In genomic region chr7:30315589-30315988, GRCh38 we compare ENCODE assay signal across 22 cellular contexts. TPM values are rescaled to one million over a fixed set of nuclear protein-coding genes. Genes with fewer than 3 reads are reported as not detected.
DNase-seq lines count a peak whose midpoint lies in the region; ATAC-seq and TF ChIP-seq lines count a peak whose summit lies in the region.
"Had no signal": no experiment of that assay in that cellular context is flagged by ENCODE, and none has a peak within 500 bp of the region (broad histone marks: within the 10 kb centered on the region; RNA-seq: fewer than 3 reads in every experiment).

No MANE protein-coding gene starts in this region.

- H2AFZ ChIP-seq in PC-3 (ENCODE audit: low read length) (no peak overlapping the region), neural progenitor cell (replicated peaks) (no peak overlapping the region)
- H2AFZ ChIP-seq: GM23338, PC-9 had no signal

- peak overlapping the region; percentile 36 for H3K4me3 Mint-ChIP-seq in activated naive CD4-positive, alpha-beta T cell treated with anti-CD3 and anti-CD28 coated beads, Interleukin-2, amount 50 U/mL, for 24 hours
- H3K4me3 Mint-ChIP-seq in neural progenitor cell = no peak overlapping the region
- H3K4me3 Mint-ChIP-seq: GM23338 had no signal

- H3K27me3 ChIP-seq in PC-3 (ENCODE audit: low read length) = no peaks in the 10 kb centered on the region
- H3K27me3 ChIP-seq in lower lobe of right lung (ENCODE audit: low read depth) = no peaks in the 10 kb centered on the region
- no peaks in the 10 kb centered on the region for H3K27me3 ChIP-seq in neural progenitor cell

- TF ChIP-seq CTCF in PC-3 (conservative IDR thresholded peaks at IDR 0.05; ENCODE audit: low read depth, low read length) = no peak
- no peak for TF ChIP-seq CTCF in lower lobe of right lung (IDR thresholded peaks at IDR 0.05)
- TF ChIP-seq CTCF in neural progenitor cell (IDR thresholded peaks at IDR 0.05) = no peak

- H3K4me1 ChIP-seq in PC-3 (ENCODE audit: insufficient read depth, low read length) (peaks cover 44% of the 10 kb centered on the region), lower lobe of right lung (peaks cover 11% of the 10 kb centered on the region), neural progenitor cell (peaks cover 21% of the 10 kb centered on the region)

- no peaks in the 10 kb centered on the region for H3K27me3 Mint-ChIP-seq in activated naive CD4-positive, alpha-beta T cell treated with anti-CD3 and anti-CD28 coated beads, Interleukin-2, amount 50 U/mL, for 24 hours
- H3K27me3 Mint-ChIP-seq in neural progenitor cell (ENCODE audit: insufficient read depth, low read depth) = peaks cover 2% of the 10 kb centered on the region

- H3K36me3 ChIP-seq in PC-3 (ENCODE audit: low read depth, low read length) = no peaks in the 10 kb centered on the region
- no peaks in the 10 kb centered on the region for H3K36me3 ChIP-seq in lower lobe of right lung
- H3K36me3 ChIP-seq in neural progenitor cell = no peaks in the 10 kb centered on the region
- H3K36me3 ChIP-seq: HAP-1 had no signal

- H3K27ac Mint-ChIP-seq in activated naive CD4-positive, alpha-beta T cell treated with anti-CD3 and anti-CD28 coated beads, Interleukin-2, amount 50 U/mL, for 24 hours = no peak overlapping the region
- H3K27ac Mint-ChIP-seq in activated naive CD4-positive, alpha-beta T cell treated with anti-CD3 and anti-CD28 coated beads, Interleukin-2, amount 50 U/mL, for 72 hours = no peak overlapping the region
- H3K27ac Mint-ChIP-seq in neural progenitor cell = no peak overlapping the region
- H3K27ac Mint-ChIP-seq: GM23338 had no signal

- peaks cover 80% of the 10 kb centered on the region for H3K4me1 Mint-ChIP-seq in activated naive CD4-positive, alpha-beta T cell treated with anti-CD3 and anti-CD28 coated beads, Interleukin-2, amount 50 U/mL, for 24 hours
- peaks cover 7% of the 10 kb centered on the region for H3K4me1 Mint-ChIP-seq in neural progenitor cell

- H3F3A ChIP-seq in PC-3 (ENCODE audit: low read length, unreplicated experiment) (no peaks in the 10 kb centered on the region), neural progenitor cell (ENCODE audit: low read depth) (no peaks in the 10 kb centered on the region)

- H3K4me3 ChIP-seq in PC-3 (ENCODE audit: low read length) (no peak overlapping the region), lower lobe of right lung (no peak overlapping the region), neural progenitor cell (no peak overlapping the region)
- H3K4me3 ChIP-seq: GM23338, HAP-1, PC-9 had no signal

- no peaks in the 10 kb centered on the region for H3K9me3 Mint-ChIP-seq in activated naive CD4-positive, alpha-beta T cell treated with anti-CD3 and anti-CD28 coated beads, Interleukin-2, amount 50 U/mL, for 24 hours
- peaks cover 0 to 5% of the 10 kb centered on the region in 2 donors for H3K9me3 Mint-ChIP-seq in activated naive CD4-positive, alpha-beta T cell treated with anti-CD3 and anti-CD28 coated beads, Interleukin-2, amount 50 U/mL, for 72 hours
- H3K9me3 Mint-ChIP-seq in neural progenitor cell = no peaks in the 10 kb centered on the region
- H3K9me3 Mint-ChIP-seq: GM23338 had no signal

- H3K9me3 ChIP-seq in PC-3 (ENCODE audit: low read length) (no peaks in the 10 kb centered on the region), lower lobe of right lung (no peaks in the 10 kb centered on the region), neural progenitor cell (ENCODE audit: low read depth) (no peaks in the 10 kb centered on the region)
- H3K9me3 ChIP-seq: HAP-1 had no signal

- no TSS peak for BruUV-seq in PC-3 (replicated peaks; lab: Mats Ljungman, UMichigan)

- H3K27ac ChIP-seq in PC-3 (ENCODE audit: low read length) (peak overlapping the region; percentile 46), epithelial cell of prostate (peak overlapping the region; percentile 3), lower lobe of right lung (no peak overlapping the region), neural progenitor cell (no peak overlapping the region)
- H3K27ac ChIP-seq: 22Rv1, PC-9 had no signal

- no peak for ATAC-seq in activated naive CD4-positive, alpha-beta T cell treated with anti-CD3 and anti-CD28 coated beads, Interleukin-2, amount 50 U/mL, for 72 hours
- ATAC-seq in PC-3 (peak; percentile 23; the same call in 1 of the 2 replicates), lower lobe of right lung (no peak), left colon (no peak)
- ATAC-seq: GM23338 had no signal

- intact Hi-C loops in PC-3 (cut with micrococcal nuclease) = no loop called here
- intact Hi-C loops in lower lobe of right lung (cut with DNase I) = no loop called here
- intact Hi-C loops in left colon (cut with DNase I, micrococcal nuclease) = no loop called here

- CTCF ChIA-PET in PC-3 (lab: Charles Lee) = no interaction called here

- DNase-seq in activated naive CD4-positive, alpha-beta T cell treated with anti-CD3 and anti-CD28 coated beads, Interleukin-2, amount 50 U/mL, for 72 hours (ENCODE audit: low spot score in 2 of 2) = no peak
- DNase-seq in PC-3 (peak; percentile 49), epithelial cell of prostate (ENCODE audit: low read depth, low spot score) (no peak), lower lobe of right lung (no peak), left colon (no peak), neural progenitor cell (ENCODE audit: low spot score) (no peak)
- DNase-seq: COR-L47; DMS53; NCI-H1092; NCI-H1436; NCI-H187; NCI-H2171 treated with DMSO at 0.1 percent for 48 hours; NCI-H345; NCI-H524; NCI-H774; NK-92 treated with Interleukin-12 subunit alpha and Interleukin-12 subunit beta, amount 100 ng/mL, for 24 hours; PC-9; SHP77 had no signal

- no peaks in the 10 kb centered on the region for H3K36me3 Mint-ChIP-seq in activated naive CD4-positive, alpha-beta T cell treated with anti-CD3 and anti-CD28 coated beads, Interleukin-2, amount 50 U/mL, for 24 hours
- no peaks in the 10 kb centered on the region for H3K36me3 Mint-ChIP-seq in activated naive CD4-positive, alpha-beta T cell treated with anti-CD3 and anti-CD28 coated beads, Interleukin-2, amount 50 U/mL, for 72 hours
- no peaks in the 10 kb centered on the region for H3K36me3 Mint-ChIP-seq in neural progenitor cell

- no peaks in the 10 kb centered on the region for H3K9me2 ChIP-seq in PC-3 (replicated peaks; ENCODE audit: low read length)

- H3K79me2 ChIP-seq in PC-3 (ENCODE audit: low read length) (peaks cover 78% of the 10 kb centered on the region), neural progenitor cell (ENCODE audit: low read depth) (peaks cover 100% of the 10 kb centered on the region)

- H3K9ac ChIP-seq in PC-3 (ENCODE audit: low read length) (no peak overlapping the region), neural progenitor cell (no peak overlapping the region)

- H4K20me1 ChIP-seq in PC-3 (ENCODE audit: low read length) (no peaks in the 10 kb centered on the region), neural progenitor cell (ENCODE audit: low read depth) (peaks cover 29% of the 10 kb centered on the region)

- POLR2A ChIA-PET in PC-3 (lab: Charles Lee; ENCODE audit: unreplicated experiment) = interaction anchor here (1.0 kb wide), 1 partner anchor 31 kb away, joined by 3 read pairs; the partner anchor contains the start of gene ZNRF2

- H3K4me2 ChIP-seq in PC-3 (ENCODE audit: low read length) (peak overlapping the region; percentile 38), neural progenitor cell (no peak overlapping the region)
- H3K4me2 ChIP-seq: PC-9 had no signal

RNA-seq across cellular contexts. Expression of gene ZNRF2, which starts 31.2 kb away (rescaled TPM):
- total RNA-seq in activated naive CD4-positive, alpha-beta T cell treated with anti-CD3 and anti-CD28 coated beads, Interleukin-2, amount 50 U/mL, for 72 hours = 10 to 100 TPM in 1 of 2 donors, 1 to 10 TPM in 1; 8.4 to 12.6 TPM
- total RNA-seq in PC-3 (2014; rRNA removed) = 13.1 and 15.8 TPM in 2 replicates
- 26.6 TPM for total RNA-seq in lower lobe of right lung
- 10 to 100 TPM; 50.3 TPM for total RNA-seq in left colon
- 25.5 and 37.7 TPM in 2 replicates for total RNA-seq in neural progenitor cell (ENCODE audit: low replicate concordance)

Comparison
In these comparisons a context has a peak if more than half of its experiments do, and no peak if none do; other contexts are left out.
1. H3K27ac ChIP-seq: peak in PC-3 (single experiment) and epithelial cell of prostate (single experiment); none in lower lobe of right lung (single experiment) and neural progenitor cell (single experiment).